ENCODE assay signal across 12 cellular contexts in the genomic region with DNA sequence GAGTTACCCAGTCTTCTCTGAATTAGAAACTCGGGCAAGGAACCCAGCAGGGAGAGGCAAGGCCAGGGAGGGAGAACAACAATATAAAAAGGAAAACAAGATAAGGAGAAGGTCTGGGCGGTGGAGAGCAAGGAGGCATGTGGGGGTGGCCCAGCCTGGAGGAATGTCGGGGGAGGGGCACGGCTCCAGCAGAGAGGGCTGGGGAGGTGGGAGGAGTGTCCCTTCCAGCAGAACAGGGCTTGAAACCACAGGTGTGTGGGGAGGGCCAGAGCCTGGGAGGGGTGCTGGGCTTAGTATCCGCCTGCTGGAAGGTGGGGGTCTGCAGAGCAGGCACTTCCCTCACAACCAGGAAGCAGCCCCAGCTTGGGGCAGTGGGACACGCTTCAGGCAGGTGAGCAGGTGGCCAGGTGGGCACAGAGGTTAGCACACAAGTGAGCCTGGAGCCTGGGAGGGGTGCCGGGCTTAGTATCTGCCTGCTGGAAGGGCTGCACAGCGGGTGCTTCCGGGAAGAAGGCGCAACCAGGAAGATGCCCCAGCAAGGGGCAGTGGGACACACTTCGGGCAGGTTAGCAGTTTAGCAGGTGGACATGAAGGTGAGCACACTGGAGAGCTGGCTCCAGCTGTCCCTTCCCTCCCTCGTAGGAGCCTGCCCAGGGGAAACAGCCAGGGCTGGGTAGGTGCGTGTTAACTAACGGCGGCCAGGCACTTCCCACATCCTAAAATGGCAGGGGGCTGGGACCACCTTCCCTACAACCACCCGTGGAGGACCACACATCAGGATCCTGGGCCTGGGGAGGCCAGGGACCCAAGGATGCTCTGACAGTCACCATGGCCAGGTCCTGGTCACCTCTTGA. TPM values are rescaled to one million over a fixed set of nuclear protein-coding genes. Genes with fewer than 3 reads are reported as not detected.
DNase-seq lines count a peak whose midpoint lies in the region; ATAC-seq and FAIRE-seq lines count a peak whose summit lies in the region.
"Had no signal": no experiment of that assay in that cellular context is flagged by ENCODE, and none has a peak within 500 bp of the region (broad histone marks: within the 10 kb centered on the region; RNA-seq: fewer than 3 reads in every experiment).

No MANE protein-coding gene starts in this region.

- H3K27me3 Mint-ChIP-seq in T-helper 2 cell treated with Interferon-gamma antibody and Interleukin-4, amounts not matched to agents 5 μg/mL and 100 μg/mL, for 36 hours (ENCODE audit: low read depth): peaks cover 37% of the 10 kb centered on the region

- DNase-seq in cardiac septum (ENCODE audit: low spot score) (peak; percentile 70), Right ventricle myocardium superior (no peak), mesenteric fat pad (ENCODE audit: low spot score) (peak; percentile 81), urothelium cell line (ENCODE audit: low spot score) (peak; percentile 63), dedifferentiated amniotic fluid mesenchymal stem cell (ENCODE audit: extremely low spot score) (no peak)
- DNase-seq in T-helper 2 cell treated with Interferon-gamma antibody and Interleukin-4, amounts not matched to agents 5 μg/mL and 100 μg/mL, for 36 hours (ENCODE audit: low spot score): no peak
- DNase-seq: CD4-positive, CD25-positive, alpha-beta regulatory T cell; cortex of kidney; NCI-H510A had no signal

- H3K4me3 Mint-ChIP-seq in T-helper 2 cell treated with Interferon-gamma antibody and Interleukin-4, amounts not matched to agents 5 μg/mL and 100 μg/mL, for 36 hours: no peak overlapping the region

- peak overlapping the region; percentile 71 for H3K27ac ChIP-seq in duodenal mucosa (ENCODE audit: low read depth, low read length)

- ATAC-seq in Right ventricle myocardium superior (ENCODE audit: poor library complexity) (no peak), HG02759 (IDR thresholded peaks at IDR 0.05; ENCODE audit: unreplicated experiment) (no peak)
- ATAC-seq: naive thymus-derived CD8-positive, alpha-beta T cell had no signal

- H3K27ac Mint-ChIP-seq in T-helper 2 cell treated with Interferon-gamma antibody and Interleukin-4, amounts not matched to agents 5 μg/mL and 100 μg/mL, for 36 hours: no peak overlapping the region
- H3K27ac Mint-ChIP-seq: CD4-positive, CD25-positive, alpha-beta regulatory T cell had no signal

- no peaks in the 10 kb centered on the region for H3K27me3 ChIP-seq in duodenal mucosa (ENCODE audit: control insufficient read depth in 1 of 2, insufficient read depth in 2 of 2, low read length in 2 of 2)

- no peaks in the 10 kb centered on the region for H3K36me3 Mint-ChIP-seq in T-helper 2 cell treated with Interferon-gamma antibody and Interleukin-4, amounts not matched to agents 5 μg/mL and 100 μg/mL, for 36 hours (ENCODE audit: low read depth)
- H3K36me3 Mint-ChIP-seq: CD4-positive, CD25-positive, alpha-beta regulatory T cell had no signal

- H3K36me3 ChIP-seq in duodenal mucosa (ENCODE audit: control insufficient read depth in 1 of 2, insufficient read depth in 2 of 2, low read length in 2 of 2): peaks cover 0 to 14% of the 10 kb centered on the region in 2 donors

- H3K4me1 ChIP-seq in duodenal mucosa (ENCODE audit: control insufficient read depth in 1 of 2, insufficient read depth in 2 of 2, low read length in 2 of 2): peaks cover 65 to 75% of the 10 kb centered on the region in 2 donors

- H3K9me3 ChIP-seq in duodenal mucosa (ENCODE audit: control insufficient read depth in 1 of 2, low read length in 2 of 2): no peaks in the 10 kb centered on the region

- intact Hi-C loops in cardiac septum (cut with DNase I) (no loop called here), Right ventricle myocardium superior (cut with DNase I) (no loop called here)

- peaks cover 15% of the 10 kb centered on the region for H3K9me3 Mint-ChIP-seq in T-helper 2 cell treated with Interferon-gamma antibody and Interleukin-4, amounts not matched to agents 5 μg/mL and 100 μg/mL, for 36 hours
- H3K9me3 Mint-ChIP-seq: naive thymus-derived CD8-positive, alpha-beta T cell had no signal

- peak overlapping the region; percentile 75 for H3K4me3 ChIP-seq in duodenal mucosa (ENCODE audit: low read depth in 1 of 2, low read length in 2 of 2)

- H3K9ac ChIP-seq in duodenal mucosa (ENCODE audit: low read depth in 1 of 2, low read length in 2 of 2): peak overlapping the region; percentile 48 to 65

- FAIRE-seq in urothelium cell line (lab: Jason Lieb, UNC): peak; percentile 80

- peaks cover 6% of the 10 kb centered on the region for H3K4me1 Mint-ChIP-seq in T-helper 2 cell treated with Interferon-gamma antibody and Interleukin-4, amounts not matched to agents 5 μg/mL and 100 μg/mL, for 36 hours (ENCODE audit: low read depth)

RNA-seq across cellular contexts. Expression of a gene that starts 3.1 kb away (rescaled TPM):
- 201 TPM for total RNA-seq in cardiac septum
- total RNA-seq in Right ventricle myocardium superior: 181 TPM
- total RNA-seq in mesenteric fat pad: 88.6 TPM

Comparison
In these comparisons a context has a peak if more than half of its experiments do, and no peak if none do; other contexts are left out.
1. DNase-seq: peak in cardiac septum (single experiment), mesenteric fat pad (single experiment) and urothelium cell line (single experiment); none in Right ventricle myocardium superior (single experiment), dedifferentiated amniotic fluid mesenchymal stem cell (single experiment) and T-helper 2 cell treated with Interferon-gamma antibody and Interleukin-4, amounts not matched to agents 5 μg/mL and 100 μg/mL, for 36 hours (single experiment).